29 cellular contexts compared by ENCODE assay signal in the genomic region with DNA sequence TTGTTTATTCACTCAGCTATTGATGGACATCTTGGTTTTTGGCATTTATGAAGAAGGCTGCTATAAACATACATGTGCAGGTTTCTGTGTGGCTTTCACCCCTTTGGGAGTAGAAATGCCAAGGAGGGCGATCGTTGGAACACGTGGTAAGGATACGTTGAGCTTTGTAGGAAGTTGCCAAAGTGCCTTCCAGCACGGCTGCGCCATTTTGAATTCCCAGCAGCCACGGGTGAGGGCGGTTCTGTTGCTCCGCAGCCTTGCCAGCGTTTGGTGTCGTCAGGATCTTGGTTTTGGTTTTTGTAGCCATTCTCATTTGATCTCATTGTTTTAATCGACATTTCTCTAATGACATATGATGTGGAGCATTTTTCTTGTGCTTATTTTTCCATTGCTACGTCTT. TPM values are rescaled to one million over a fixed set of nuclear protein-coding genes. Genes with fewer than 3 reads are reported as not detected.
DNase-seq lines count a peak whose midpoint lies in the region; ATAC-seq, FAIRE-seq and TF ChIP-seq lines count a peak whose summit lies in the region.
"Had no signal": no experiment of that assay in that cellular context is flagged by ENCODE, and none has a peak within 500 bp of the region (broad histone marks: within the 10 kb centered on the region; RNA-seq: fewer than 3 reads in every experiment).

No MANE protein-coding gene starts in this region.

- no peaks in the 10 kb centered on the region for H3K9me3 ChIP-seq in BLaER1
- no peaks in the 10 kb centered on the region for H3K9me3 ChIP-seq in Panc1 (ENCODE audit: control insufficient read depth, insufficient read depth, low read depth, low read length)
- no peaks in the 10 kb centered on the region for H3K9me3 ChIP-seq in kidney (ENCODE audit: control insufficient read depth in 1 of 2, low read length in 2 of 2)
- H3K9me3 ChIP-seq: Peyer's patch, SJSA1 had no signal

- TF ChIP-seq CTCF in Panc1 (IDR thresholded peaks at IDR 0.05) (no peak), kidney (IDR thresholded peaks at IDR 0.05; ENCODE audit: borderline replicate concordance, extremely low read depth, insufficient read depth) (no peak)

- H3K36me3 ChIP-seq in BLaER1 (no peaks in the 10 kb centered on the region), Panc1 (ENCODE audit: control insufficient read depth, insufficient read depth, low read length) (no peaks in the 10 kb centered on the region), kidney (ENCODE audit: control insufficient read depth in 1 of 2, insufficient read depth in 2 of 2, low read length in 2 of 2) (no peaks in the 10 kb centered on the region)
- H3K36me3 ChIP-seq: Peyer's patch, SJSA1 had no signal

- POLR2A ChIA-PET in Panc1 (lab: Charles Lee) = no interaction called here

- TSS peak; percentile 35 for BruUV-seq in Panc1 (replicated peaks; lab: Mats Ljungman, UMichigan)

- no peaks in the 10 kb centered on the region for H4K20me1 ChIP-seq in BLaER1

- H3K27ac Mint-ChIP-seq in activated naive CD4-positive, alpha-beta T cell treated with anti-CD3 and anti-CD28 coated beads, Interleukin-2, amount 10 ng/mL, durations not matched to agents 7 days and 5 days = no peak overlapping the region
- H3K27ac Mint-ChIP-seq in activated naive CD4-positive, alpha-beta T cell treated with anti-CD3 and anti-CD28 coated beads, Interleukin-2, amount 50 U/mL, for 72 hours = no peak overlapping the region
- H3K27ac Mint-ChIP-seq: HFFc6 had no signal

- H3K27me3 ChIP-seq in BLaER1 (no peaks in the 10 kb centered on the region), Panc1 (ENCODE audit: control insufficient read depth, insufficient read depth, low read length) (no peaks in the 10 kb centered on the region)
- H3K27me3 ChIP-seq: Peyer's patch had no signal

- H3K4me2 ChIP-seq in BLaER1 = no peak overlapping the region
- H3K4me2 ChIP-seq: KMS-11 had no signal

- H3K9ac ChIP-seq in BLaER1 (no peak overlapping the region), kidney (ENCODE audit: low read length in 2 of 2) (no peak overlapping the region)
- H3K9ac ChIP-seq: GM23248, KMS-11 had no signal

- H3K27ac ChIP-seq in BLaER1 (peak overlapping the region; percentile 93; the same call in 1 of the 2 replicates), Panc1 (ENCODE audit: low read length) (no peak overlapping the region), kidney (ENCODE audit: low read depth in 2 of 2, low read length in 2 of 2) (no peak overlapping the region)
- H3K27ac ChIP-seq: GM23248, KMS-11, Peyer's patch, SJSA1 had no signal

- no peak for ATAC-seq in activated naive CD4-positive, alpha-beta T cell treated with anti-CD3 and anti-CD28 coated beads, Interleukin-2, amount 50 U/mL, for 72 hours
- no peak for ATAC-seq in Panc1

- no peaks in the 10 kb centered on the region for H3K36me3 Mint-ChIP-seq in activated naive CD4-positive, alpha-beta T cell treated with anti-CD3 and anti-CD28 coated beads, Interleukin-2, amount 10 ng/mL, durations not matched to agents 7 days and 5 days
- no peaks in the 10 kb centered on the region for H3K36me3 Mint-ChIP-seq in activated naive CD4-positive, alpha-beta T cell treated with anti-CD3 and anti-CD28 coated beads, Interleukin-2, amount 50 U/mL, for 72 hours
- H3K36me3 Mint-ChIP-seq: CD4-positive, alpha-beta memory T cell had no signal

- H3K4me3 ChIP-seq in BLaER1 = no peak overlapping the region
- no peak overlapping the region for H3K4me3 ChIP-seq in Panc1 (ENCODE audit: low read depth in 2 of 2, low read length in 2 of 2)
- no peak overlapping the region for H3K4me3 ChIP-seq in kidney (ENCODE audit: low read length in 2 of 2)
- H3K4me3 ChIP-seq: GM23248, Peyer's patch, SJSA1 had no signal

- H3K4me1 ChIP-seq in BLaER1 (peaks cover 91% of the 10 kb centered on the region), Panc1 (ENCODE audit: control insufficient read depth, insufficient read depth, low read length) (peaks cover 24% of the 10 kb centered on the region), kidney (ENCODE audit: control insufficient read depth in 1 of 2, insufficient read depth in 1 of 2, low read depth in 1 of 2, low read length in 2 of 2) (no peaks in the 10 kb centered on the region)
- H3K4me1 ChIP-seq: Peyer's patch, SJSA1 had no signal

- in situ Hi-C loops in Panc1 (cut with HindIII; ENCODE audit: low pct_unique_long_range_greater_than_20kb, low sequenced_read_pairs) = no loop called here

- H3K9me3 Mint-ChIP-seq in activated naive CD4-positive, alpha-beta T cell treated with anti-CD3 and anti-CD28 coated beads, Interleukin-2, amount 10 ng/mL, durations not matched to agents 7 days and 5 days = no peaks in the 10 kb centered on the region
- no peaks in the 10 kb centered on the region for H3K9me3 Mint-ChIP-seq in activated naive CD4-positive, alpha-beta T cell treated with anti-CD3 and anti-CD28 coated beads, Interleukin-2, amount 50 U/mL, for 72 hours
- H3K9me3 Mint-ChIP-seq: H9, HFFc6 had no signal

- intact Hi-C loops in Panc1 (cut with micrococcal nuclease; ENCODE audit: unreplicated experiment) (no loop called here), kidney (cut with DNase I) (no loop called here)

- no peak overlapping the region for H3K4me3 Mint-ChIP-seq in activated naive CD4-positive, alpha-beta T cell treated with anti-CD3 and anti-CD28 coated beads, Interleukin-2, amount 10 ng/mL, durations not matched to agents 7 days and 5 days
- H3K4me3 Mint-ChIP-seq: CD4-positive, alpha-beta memory T cell; H9; HFFc6 had no signal

- peaks cover 49% of the 10 kb centered on the region for H3K4me1 Mint-ChIP-seq in activated naive CD4-positive, alpha-beta T cell treated with anti-CD3 and anti-CD28 coated beads, Interleukin-2, amount 10 ng/mL, durations not matched to agents 7 days and 5 days

- FAIRE-seq in kidney (lab: Jason Lieb, UNC) = no peak
- FAIRE-seq: G401.6 had no signal

- CTCF ChIA-PET in activated naive CD4-positive, alpha-beta T cell treated with anti-CD3 and anti-CD28 coated beads, Interleukin-2, amount 10 ng/mL, durations not matched to agents 7 days and 5 days (lab: Charles Lee) = no interaction called here
- CTCF ChIA-PET in Panc1 (lab: Charles Lee) = no interaction called here

- DNase-seq in activated naive CD4-positive, alpha-beta T cell treated with anti-CD3 and anti-CD28 coated beads, Interleukin-2, amount 10 ng/mL, durations not matched to agents 7 days and 5 days = peak; percentile 8
- no peak for DNase-seq in activated naive CD4-positive, alpha-beta T cell treated with anti-CD3 and anti-CD28 coated beads, Interleukin-2, amount 50 U/mL, for 72 hours (ENCODE audit: low spot score in 2 of 2)
- DNase-seq in Panc1 (ENCODE audit: low read depth, low spot score) (no peak), kidney (peak; percentile 26), HT-29 (ENCODE audit: low spot score) (no peak), SIG-M5 treated with dmso at 0.1 percent for 504 hours (lab: John Stamatoyannopoulos, UW; ENCODE audit: unreplicated experiment) (no peak)
- DNase-seq in stimulated activated CD4-positive, alpha-beta T cell treated with anti-CD3 and anti-CD28 coated beads, Interleukin-12 subunit alpha, Interleukin-12 subunit beta, amount 100 ng/mL, for 4 hours = no peak
- DNase-seq: C1 segment of cervical spinal cord; CD4-positive, alpha-beta memory T cell; COR-L47; DMS53; GM23248; H9; HFFc6; IMR-90; NCI-H1092; NCI-H1436; NCI-H187; NCI-H2081 treated with DMSO at 0.1 percent for 48 hours; NCI-H2171; NCI-H226; NCI-H510A; NCI-H69; Peyer's patch had no signal

- H3K27me3 Mint-ChIP-seq in activated naive CD4-positive, alpha-beta T cell treated with anti-CD3 and anti-CD28 coated beads, Interleukin-2, amount 10 ng/mL, durations not matched to agents 7 days and 5 days = peaks cover 91% of the 10 kb centered on the region
- H3K27me3 Mint-ChIP-seq: CD4-positive, alpha-beta memory T cell had no signal

RNA-seq across cellular contexts. Expression of a gene that starts 21.8 kb away (rescaled TPM):
- not detected for total RNA-seq in activated naive CD4-positive, alpha-beta T cell treated with anti-CD3 and anti-CD28 coated beads, Interleukin-2, amount 50 U/mL, for 72 hours
- 44.1 TPM for total RNA-seq in Panc1 (2021; ENCODE audit: unreplicated experiment)
- polyA plus RNA-seq in Panc1 (2012; ENCODE audit: insufficient read length) = 73.6 TPM
- 0.09 TPM for total RNA-seq in kidney
- not detected for polyA plus RNA-seq in kidney (ENCODE audit: insufficient read depth, low read depth, low replicate concordance)
- 76.6 and 78.7 TPM in 2 replicates for total RNA-seq in HT-29 (2014; rRNA removed; shearing (Covaris generic))
- total RNA-seq: GM23248, OCI-LY7, SJSA1 had no signal
- polyA plus RNA-seq: CD4-positive, alpha-beta memory T cell; GM23248 had no signal

Comparison
In these comparisons a context has a peak if more than half of its experiments do, and no peak if none do; other contexts are left out.
1. DNase-seq: peak in activated naive CD4-positive, alpha-beta T cell treated with anti-CD3 and anti-CD28 coated beads, Interleukin-2, amount 10 ng/mL, durations not matched to agents 7 days and 5 days (single experiment) and kidney (single experiment); none in activated naive CD4-positive, alpha-beta T cell treated with anti-CD3 and anti-CD28 coated beads, Interleukin-2, amount 50 U/mL, for 72 hours (0 of 2), Panc1 (single experiment), HT-29 (single experiment), stimulated activated CD4-positive, alpha-beta T cell treated with anti-CD3 and anti-CD28 coated beads, Interleukin-12 subunit alpha, Interleukin-12 subunit beta, amount 100 ng/mL, for 4 hours (single experiment) and SIG-M5 treated with dmso at 0.1 percent for 504 hours (single experiment).
2. RNA of a gene that starts 21.8 kb away (total RNA-seq): 76.6 to 78.7 TPM in HT-29 and 44.1 TPM in Panc1 (single experiment); 0.09 TPM in kidney (single experiment) and not detected in activated naive CD4-positive, alpha-beta T cell treated with anti-CD3 and anti-CD28 coated beads, Interleukin-2, amount 50 U/mL, for 72 hours; every median in the first group is over 10 times any median in the second.